8 cellular contexts compared by ENCODE assay signal in genomic region chr1:29706936-29707335, GRCh38.
DNase-seq lines count a peak whose midpoint lies in the region; ATAC-seq and TF ChIP-seq lines count a peak whose summit lies in the region.

No MANE protein-coding gene starts in this region.

- H3K4me3 Mint-ChIP-seq in natural killer cell = no peak overlapping the region

- H3K4me1 ChIP-seq in stomach = peaks cover 0 to 16% (median 2%) of the 10 kb centered on the region in 4 donors

- intact Hi-C loops in natural killer cell (cut with micrococcal nuclease) (no loop called here), stomach (cut with DNase I; ENCODE audit: low total_unique reads) (no loop called here)

- TF ChIP-seq CTCF in choroid plexus epithelial cell (conservative IDR thresholded peaks at IDR 0.05; ENCODE audit: low read depth, low read length) (peak; percentile 61), natural killer cell (IDR thresholded peaks at IDR 0.05) (no peak), stomach (IDR thresholded peaks at IDR 0.05) (no peak)

- no peak overlapping the region for H3K27ac ChIP-seq in stomach

- H3K9me3 ChIP-seq in stomach = no peaks in the 10 kb centered on the region

- peak; percentile 59 to 91 (median 79) for ATAC-seq in natural killer cell

- 2 to 11% (median 4%) methylated on average over 10 to 28 of the region's 28 CpGs for WGBS in stomach, 5 donors

- no peak for TF ChIP-seq POLR2A in stomach (IDR thresholded peaks at IDR 0.05)

- H3K9me3 Mint-ChIP-seq in natural killer cell = no peaks in the 10 kb centered on the region

- peaks cover 0 to 2% of the 10 kb centered on the region in 2 donors for H3K4me1 Mint-ChIP-seq in natural killer cell

- peaks cover 18 to 52% of the 10 kb centered on the region in 2 donors for H3K27me3 Mint-ChIP-seq in natural killer cell (ENCODE audit: low read depth in 2 of 2)

- no peaks in the 10 kb centered on the region for H3K36me3 ChIP-seq in stomach

- peaks cover 0 to 50% (median 12%) of the 10 kb centered on the region in 3 donors for H3K27me3 ChIP-seq in stomach

- H3K36me3 Mint-ChIP-seq in natural killer cell = no peaks in the 10 kb centered on the region

- TF ChIP-seq EP300 in stomach (IDR thresholded peaks at IDR 0.05) = no peak

- DNase-seq in COLO668 (lab: John Stamatoyannopoulos, UW; ENCODE audit: unreplicated experiment) (peak; percentile 18), H4 (ENCODE audit: low spot score) (peak; percentile 60), NCI-H748 treated with DMSO at 0.1 percent for 48 hours (lab: John Stamatoyannopoulos, UW) (peak; percentile 22), choroid plexus epithelial cell (ENCODE audit: low read depth) (peak; percentile 54), natural killer cell (no peak), RKO (ENCODE audit: low spot score) (no peak), Ammon's horn (ENCODE audit: low spot score) (no peak), stomach (no peak)

- peak overlapping the region; percentile 40 for H3K4me3 ChIP-seq in choroid plexus epithelial cell (ENCODE audit: low read depth, low read length)
- H3K4me3 ChIP-seq in stomach = no peak overlapping the region

- no peak overlapping the region for H3K27ac Mint-ChIP-seq in natural killer cell

Comparison
In these comparisons a context has a peak if more than half of its experiments do, and no peak if none do; other contexts are left out.
1. DNase-seq: peak in COLO668 (single experiment), H4 (single experiment), NCI-H748 treated with DMSO at 0.1 percent for 48 hours (single experiment) and choroid plexus epithelial cell (single experiment); none in natural killer cell (single experiment), RKO (single experiment), Ammon's horn (single experiment) and stomach (single experiment).